ENCODE assay signal across 12 cellular contexts in genomic region chr11:46520971-46521745, GRCh38.
DNase-seq lines count a peak whose midpoint lies in the region; ATAC-seq and TF ChIP-seq lines count a peak whose summit lies in the region.
"Had no signal": no experiment of that assay in that cellular context is flagged by ENCODE, and none has a peak within 500 bp of the region (broad histone marks: within the 10 kb centered on the region; RNA-seq: fewer than 3 reads in every experiment).

No MANE protein-coding gene starts in this region.

- intact Hi-C loops in tibial artery (cut with DNase I; ENCODE audit: low total_unique reads), result no loop called here

- CTCF ChIA-PET in AG04449 (lab: Yijun Ruan, JAX), result interaction anchor here (0.7 to 1.0 kb wide), 3 partner anchors 8 to 282 kb away, joined by 3 to 5 read pairs (median 4); no protein-coding TSS in a partner anchor

- H3K4me3 ChIP-seq in AG04449 (ENCODE audit: low read depth, low read length) (no peak overlapping the region), gastroesophageal sphincter (no peak overlapping the region), tibial artery (no peak overlapping the region)
- H3K4me3 ChIP-seq: psoas muscle had no signal

- H3K4me1 ChIP-seq in gastroesophageal sphincter (peaks cover 0 to 49% (median 0%) of the 10 kb centered on the region in 3 donors), tibial artery (peaks cover 0 to 22% (median 9%) of the 10 kb centered on the region in 4 donors)

- ATAC-seq in gastroesophageal sphincter, result no peak
- no peak for ATAC-seq in HG03520 (IDR thresholded peaks at IDR 0.05; ENCODE audit: unreplicated experiment)

- POLR2A ChIA-PET in AG04449 (lab: Yijun Ruan, JAX), result no interaction called here

- TF ChIP-seq POLR2A in gastroesophageal sphincter (IDR thresholded peaks at IDR 0.05), result no peak

- H3K9me3 ChIP-seq in gastroesophageal sphincter (peaks cover 0 to 3% (median 0%) of the 10 kb centered on the region in 3 donors), tibial artery (no peaks in the 10 kb centered on the region)
- H3K9me3 ChIP-seq: psoas muscle had no signal

- no peak for TF ChIP-seq CTCF in AG04449 (IDR thresholded peaks at IDR 0.05; ENCODE audit: insufficient read depth, low read length, missing control alignments)
- TF ChIP-seq CTCF in gastroesophageal sphincter (IDR thresholded peaks at IDR 0.05), result no peak
- TF ChIP-seq CTCF in tibial artery (IDR thresholded peaks at IDR 0.05), result no peak

- no peak for TF ChIP-seq EP300 in gastroesophageal sphincter (IDR thresholded peaks at IDR 0.05)

- H3K27me3 ChIP-seq in gastroesophageal sphincter (no peaks in the 10 kb centered on the region), tibial artery (no peaks in the 10 kb centered on the region)

- DNase-seq in AG04449 (ENCODE audit: low read depth, low spot score), result peak; percentile 36
- peak; percentile 60 for DNase-seq in HS-5 (ENCODE audit: low read depth)
- DNase-seq in amniotic epithelial cell (ENCODE audit: low read depth), result peak; percentile 67
- peak; percentile 47 for DNase-seq in glomerular visceral epithelial cell (ENCODE audit: extremely low spot score)
- DNase-seq in germinal center (ENCODE audit: low spot score), result no peak
- DNase-seq in tibial artery, result no peak
- DNase-seq: activated T-cell treated with anti-CD3 and anti-CD28 coated beads, Interleukin-2, amount 50 U/mL, for 48 hours; CD8-positive, alpha-beta memory T cell; NCI-H526 treated with DMSO at 0.1 percent for 48 hours; psoas muscle had no signal

- H3K36me3 ChIP-seq in gastroesophageal sphincter, result no peaks in the 10 kb centered on the region
- H3K36me3 ChIP-seq in tibial artery, result no peaks in the 10 kb centered on the region

- no peak overlapping the region for H3K27ac ChIP-seq in gastroesophageal sphincter
- H3K27ac ChIP-seq in tibial artery, result no peak overlapping the region
- H3K27ac ChIP-seq: psoas muscle had no signal

- WGBS in gastroesophageal sphincter (ENCODE audit: low coverage in 1 of 2), 2 donors, result 87 to 90% methylated on average over 7 to 8 of the region's 8 CpGs

Comparison
In these comparisons a context has a peak if more than half of its experiments do, and no peak if none do; other contexts are left out.
1. DNase-seq: peak in AG04449 (single experiment), HS-5 (single experiment), amniotic epithelial cell (single experiment) and glomerular visceral epithelial cell (single experiment); none in germinal center (single experiment) and tibial artery (0 of 2).